Comparison of ENCODE assay signal across 8 cellular contexts in genomic region chr3:127590593-127591477, GRCh38. TPM values are rescaled to one million over a fixed set of nuclear protein-coding genes. Genes with fewer than 3 reads are reported as not detected.
DNase-seq lines count a peak whose midpoint lies in the region; TF ChIP-seq lines count a peak whose summit lies in the region.

TPRA1 (minus strand) TSS chr3:127590733; CDS start chr3:127580146, 10,587 bp downstream.

- H4K91ac ChIP-seq in H9 (ENCODE audit: insufficient read length, low read depth, low read length), result no peak within 1 kb of the TSS

- H4K20me1 ChIP-seq in H9 (ENCODE audit: control insufficient read depth, insufficient read depth, insufficient read length) (peaks cover 3% of the 10 kb centered on the region), neural cell (ENCODE audit: insufficient read depth) (no peaks in the 10 kb centered on the region)

- H3K9me2 ChIP-seq in neural cell (ENCODE audit: insufficient read depth, low read length), result no peaks in the 10 kb centered on the region

- H3K36me3 ChIP-seq in neural cell (ENCODE audit: insufficient read depth, low read length), result no peaks in the 10 kb centered on the region
- H3K36me3 ChIP-seq in stomach, result no peaks in the 10 kb centered on the region

- peak within 1 kb of the TSS; percentile 87 for H3K4me3 ChIP-seq in fibroblast of villous mesenchyme (ENCODE audit: low read depth, low read length)
- H3K4me3 ChIP-seq in neural cell (ENCODE audit: low read length), result peak within 1 kb of the TSS; percentile 89
- H3K4me3 ChIP-seq in stomach, result peak within 1 kb of the TSS; percentile 92 to 99 (median 98)

- H4K5ac ChIP-seq in H9 (ENCODE audit: insufficient read length, low read depth, low read length), result no peak within 1 kb of the TSS

- TF ChIP-seq EP300 in neural cell (conservative IDR thresholded peaks at IDR 0.05; ENCODE audit: poor library complexity, severe bottlenecking), result peak; percentile 34
- TF ChIP-seq EP300 in stomach (IDR thresholded peaks at IDR 0.05), result no peak

- intact Hi-C loops in stomach (cut with DNase I; ENCODE audit: low total_unique reads), result no loop called here

- H3K27me3 ChIP-seq in H9 (ENCODE audit: insufficient read depth, low read length) (no peaks in the 10 kb centered on the region), neural cell (ENCODE audit: insufficient read depth, low read depth, low read length) (no peaks in the 10 kb centered on the region), stomach (no peaks in the 10 kb centered on the region)

- H3K4me3 Mint-ChIP-seq in H9, result peak within 1 kb of the TSS; percentile 75 to 93

- no peak within 1 kb of the TSS for H2BK12ac ChIP-seq in H9 (ENCODE audit: insufficient read length, low read depth, low read length)

- no peak for TF ChIP-seq POLR2A in stomach (IDR thresholded peaks at IDR 0.05)

- H3T11ph ChIP-seq in H9 (ENCODE audit: low read length), result no peak within 1 kb of the TSS

- no peak within 1 kb of the TSS for H2BK120ac ChIP-seq in H9 (ENCODE audit: low read depth, low read length, poor library complexity, severe bottlenecking)

- H2BK20ac ChIP-seq in H9 (ENCODE audit: low read depth, low read length, poor library complexity, severe bottlenecking), result no peak within 1 kb of the TSS

- H3K4me1 Mint-ChIP-seq in H9, result peaks cover 21 to 22% of the 10 kb centered on the region in 2 experiments

- peak; percentile 76 for TF ChIP-seq RAD21 in neural cell (conservative IDR thresholded peaks at IDR 0.05)

- H3K23me2 ChIP-seq in H9 (ENCODE audit: insufficient read length, low read depth, low read length, poor library complexity, severe bottlenecking), result peaks cover 5% of the 10 kb centered on the region

- H3K79me1 ChIP-seq in H9 (ENCODE audit: insufficient read depth, low read depth, low read length, poor library complexity, severe bottlenecking), result no peaks in the 10 kb centered on the region

- H3K79me2 ChIP-seq in H9 (ENCODE audit: insufficient read depth, low read length) (no peaks in the 10 kb centered on the region), neural cell (replicated peaks; ENCODE audit: insufficient read depth, low read length) (peaks cover 12% of the 10 kb centered on the region)

- H3K27ac Mint-ChIP-seq in H9, result peak within 1 kb of the TSS; percentile 94 to 97 (median 94)

- no peak within 1 kb of the TSS for H2AK5ac ChIP-seq in H9 (ENCODE audit: insufficient read length, low read length)

- H3K27me3 Mint-ChIP-seq in H9 (ENCODE audit: low read depth), result peaks cover 7% of the 10 kb centered on the region

- H3K4me2 ChIP-seq in H9 (ENCODE audit: insufficient read depth, insufficient read length, low read length) (peak within 1 kb of the TSS; percentile 34), neural cell (ENCODE audit: low read length) (peak within 1 kb of the TSS; percentile 59)

- H3K56ac ChIP-seq in H9 (ENCODE audit: insufficient read length, low read depth, low read length), result no peak within 1 kb of the TSS

- no peak within 1 kb of the TSS for H3K18ac ChIP-seq in H9 (ENCODE audit: insufficient read length, low read depth, low read length)

- H3K23ac ChIP-seq in H9 (ENCODE audit: insufficient read length, low read depth, low read length), result no peak within 1 kb of the TSS

- H3K27ac ChIP-seq in H9 (ENCODE audit: insufficient read length, low read depth, low read length) (no peak within 1 kb of the TSS), neural cell (ENCODE audit: low read length) (peak within 1 kb of the TSS; percentile 54), stomach (peak within 1 kb of the TSS; percentile 90 to 97 (median 95))

- H3K9ac ChIP-seq in H9 (ENCODE audit: extremely low read depth, insufficient read length, low read length), result peak within 1 kb of the TSS; percentile 35
- peak within 1 kb of the TSS; percentile 78 for H3K9ac ChIP-seq in neural cell (ENCODE audit: low read length)

- H2BK5ac ChIP-seq in H9 (ENCODE audit: insufficient read length, low read length), result no peak within 1 kb of the TSS

- H3K9me3 Mint-ChIP-seq in H9, result no peaks in the 10 kb centered on the region; a peak in 1 of 5 replicates

- H3K4me1 ChIP-seq in H9 (ENCODE audit: insufficient read depth, low read length) (no peaks in the 10 kb centered on the region), stomach (peaks cover 34 to 51% (median 46%) of the 10 kb centered on the region in 4 donors)

- WGBS in H9 (ENCODE audit: extremely low coverage, insufficient read length, low lambda C conversion rate), result no CpG with 5 or more reads among the region's 72 CpGs
- 0 to 1% (median 1%) methylated on average over 41 to 72 of the region's 72 CpGs for WGBS in stomach, 5 donors

- H3K36me3 Mint-ChIP-seq in H9 (ENCODE audit: insufficient read depth in 1 of 3, low read depth in 3 of 3), result peaks cover 0 to 8% (median 4%) of the 10 kb centered on the region in 3 experiments; a peak in 3 of 7 replicates

- H3F3A ChIP-seq in neural cell (ENCODE audit: insufficient read depth, low read length, poor library complexity, severe bottlenecking), result no peaks in the 10 kb centered on the region

- H2AFZ ChIP-seq in H9 (ENCODE audit: low read length) (no peak within 1 kb of the TSS), neural cell (ENCODE audit: low read depth, low read length) (peak within 1 kb of the TSS; percentile 12)

- H4K8ac ChIP-seq in H9 (replicated peaks; ENCODE audit: insufficient read length, low read depth, low read length), result no peak within 1 kb of the TSS

- no peak within 1 kb of the TSS for H3K4ac ChIP-seq in H9 (ENCODE audit: low read depth, low read length)

- DNase-seq in GDM1 (lab: John Stamatoyannopoulos, UW), result peak; percentile 91
- DNase-seq in H9, result peak; percentile 94
- DNase-seq in M059J (ENCODE audit: low read depth), result peak; percentile 99
- peak; percentile 99 for DNase-seq in SIG-M5 (lab: John Stamatoyannopoulos, UW)
- DNase-seq in activated gamma-delta T cell (lab: John Stamatoyannopoulos, UW), result peak; percentile 59
- DNase-seq in fibroblast of villous mesenchyme (ENCODE audit: low read depth), result peak; percentile 98
- DNase-seq in stomach, result peak; percentile 89

- no peak within 1 kb of the TSS for H2BK15ac ChIP-seq in H9 (ENCODE audit: low read depth, low read length)

- H3K14ac ChIP-seq in H9 (ENCODE audit: insufficient read depth, low read length), result 0 out of 2 replicates have a peak within 1 kb of the TSS, but pooled peaks have one; percentile 10

- no peak for TF ChIP-seq CTCF in H9 (conservative IDR thresholded peaks at IDR 0.05)
- peak; percentile 20 for TF ChIP-seq CTCF in fibroblast of villous mesenchyme (IDR thresholded peaks at IDR 0.05; ENCODE audit: insufficient read depth, low read depth, low read length)
- TF ChIP-seq CTCF in neural cell (IDR thresholded peaks at IDR 0.05; ENCODE audit: poor library complexity, severe bottlenecking), result peak; percentile 71
- TF ChIP-seq CTCF in stomach (IDR thresholded peaks at IDR 0.05), result no peak

- H3K9me3 ChIP-seq in H9 (ENCODE audit: control insufficient read depth, low read depth, low read length) (no peaks in the 10 kb centered on the region), neural cell (ENCODE audit: low read length) (no peaks in the 10 kb centered on the region), stomach (no peaks in the 10 kb centered on the region)

TF ChIP-seq in neural cell, 6 proteins besides CTCF, POLR2A, EP300 and RAD21:
- no peak for TF ChIP-seq EZH2 (IDR thresholded peaks at IDR 0.05; ENCODE audit: borderline replicate concordance, insufficient read depth, low read length, poor library complexity, severe bottlenecking)
- TF ChIP-seq REST (IDR thresholded peaks at IDR 0.05; ENCODE audit: borderline replicate concordance), result no peak
- TF ChIP-seq SMC3 (conservative IDR thresholded peaks at IDR 0.05; ENCODE audit: poor library complexity), result peak; percentile 72
- peak; percentile 95 for TF ChIP-seq MXI1 (conservative IDR thresholded peaks at IDR 0.05; ENCODE audit: poor library complexity, severe bottlenecking)
- TF ChIP-seq TAF1 (IDR thresholded peaks at IDR 0.05; ENCODE audit: low read depth), result peak; percentile 55
- TF ChIP-seq POLR2AphosphoS5 (IDR thresholded peaks at IDR 0.05), result peak; percentile 69
TF ChIP-seq in neural cell: peak in this region for 4.

RNA-seq across cellular contexts. Expression of gene TPRA1, which starts in this region (rescaled TPM):
- total RNA-seq in H9 (2021) (19.3 and 20.0 TPM in 2 replicates), fibroblast of villous mesenchyme (26.4 and 40.6 TPM in 2 replicates), stomach (10 to 100 TPM; 12.8 to 46.4 (median 25.8) TPM)
- 56.6 and 60.1 TPM in 2 replicates for total RNA-seq in M059J (2014; rRNA removed; shearing (Covaris generic))
- polyA plus RNA-seq in neural cell (26.5 and 37.9 TPM in 2 replicates), stomach (10 to 100 TPM; 10.1 to 22.9 (median 14.6) TPM)
- 12.6 and 20.9 TPM in 2 replicates for polyA minus RNA-seq in neural cell

Comparison
In these comparisons a context has a peak if more than half of its experiments do, and no peak if none do; other contexts are left out.
1. CTCF ChIP-seq: peak in fibroblast of villous mesenchyme (single experiment) and neural cell (single experiment); none in H9 (single experiment) and stomach (0 of 7).
2. Peak in every context shown above with its lines, with median percentiles within 50 percentile points of each other: DNase-seq and H3K4me3 ChIP-seq.